1 cellular context compared by ENCODE assay signal in the genomic region with DNA sequence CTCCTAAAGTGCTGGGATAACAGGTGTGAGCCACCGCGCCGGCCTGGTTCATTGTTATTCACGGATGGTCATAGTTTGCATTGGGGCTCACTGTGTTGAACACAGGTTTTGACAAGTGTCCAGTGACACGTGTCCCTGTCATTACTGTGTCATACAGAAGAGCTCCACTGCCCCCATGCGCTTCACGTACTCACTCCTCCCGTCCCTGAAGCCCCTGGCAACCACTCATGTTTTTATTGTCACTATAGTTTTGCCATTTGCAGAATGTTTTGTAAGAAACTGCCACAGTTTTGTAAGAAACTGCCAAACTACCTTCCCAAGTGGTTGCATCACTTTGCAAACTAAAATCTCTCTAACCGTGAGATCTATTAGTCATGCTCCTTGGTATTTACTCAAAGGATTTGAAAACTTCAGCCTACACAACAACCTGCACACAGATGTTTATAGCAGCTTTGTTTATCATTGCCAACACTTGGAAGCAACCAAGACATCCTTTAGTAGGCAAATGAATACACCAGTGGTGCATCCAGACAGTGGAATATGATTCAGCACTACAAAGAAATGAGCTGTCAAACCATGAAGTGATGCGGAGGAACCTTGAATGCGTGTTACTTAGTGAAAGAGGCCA.
A peak's percentile ranks its signal among the peaks of the same experiment; 100 is the strongest.
TF ChIP-seq lines count a peak whose summit lies in the region.

No MANE protein-coding gene starts in this region.

TF ChIP-seq in K562, 482 proteins besides CTCF, POLR2A, EP300 and RAD21 (continued from another document):
- TF ChIP-seq, protein P1, sequence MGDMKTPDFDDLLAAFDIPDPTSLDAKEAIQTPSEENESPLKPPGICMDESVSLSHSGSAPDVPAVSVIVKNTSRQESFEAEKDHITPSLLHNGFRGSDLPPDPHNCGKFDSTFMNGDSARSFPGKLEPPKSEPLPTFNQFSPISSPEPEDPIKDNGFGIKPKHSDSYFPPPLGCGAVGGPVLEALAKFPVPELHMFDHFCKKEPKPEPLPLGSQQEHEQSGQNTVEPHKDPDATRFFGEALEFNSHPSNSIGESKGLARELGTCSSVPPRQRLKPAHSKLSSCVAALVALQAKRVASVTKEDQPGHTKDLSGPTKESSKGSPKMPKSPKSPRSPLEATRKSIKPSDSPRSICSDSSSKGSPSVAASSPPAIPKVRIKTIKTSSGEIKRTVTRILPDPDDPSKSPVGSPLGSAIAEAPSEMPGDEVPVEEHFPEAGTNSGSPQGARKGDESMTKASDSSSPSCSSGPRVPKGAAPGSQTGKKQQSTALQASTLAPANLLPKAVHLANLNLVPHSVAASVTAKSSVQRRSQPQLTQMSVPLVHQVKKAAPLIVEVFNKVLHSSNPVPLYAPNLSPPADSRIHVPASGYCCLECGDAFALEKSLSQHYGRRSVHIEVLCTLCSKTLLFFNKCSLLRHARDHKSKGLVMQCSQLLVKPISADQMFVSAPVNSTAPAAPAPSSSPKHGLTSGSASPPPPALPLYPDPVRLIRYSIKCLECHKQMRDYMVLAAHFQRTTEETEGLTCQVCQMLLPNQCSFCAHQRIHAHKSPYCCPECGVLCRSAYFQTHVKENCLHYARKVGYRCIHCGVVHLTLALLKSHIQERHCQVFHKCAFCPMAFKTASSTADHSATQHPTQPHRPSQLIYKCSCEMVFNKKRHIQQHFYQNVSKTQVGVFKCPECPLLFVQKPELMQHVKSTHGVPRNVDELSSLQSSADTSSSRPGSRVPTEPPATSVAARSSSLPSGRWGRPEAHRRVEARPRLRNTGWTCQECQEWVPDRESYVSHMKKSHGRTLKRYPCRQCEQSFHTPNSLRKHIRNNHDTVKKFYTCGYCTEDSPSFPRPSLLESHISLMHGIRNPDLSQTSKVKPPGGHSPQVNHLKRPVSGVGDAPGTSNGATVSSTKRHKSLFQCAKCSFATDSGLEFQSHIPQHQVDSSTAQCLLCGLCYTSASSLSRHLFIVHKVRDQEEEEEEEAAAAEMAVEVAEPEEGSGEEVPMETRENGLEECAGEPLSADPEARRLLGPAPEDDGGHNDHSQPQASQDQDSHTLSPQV (IDR thresholded peaks at IDR 0.05) = no peak
- no peak for TF ChIP-seq MEF2D (tag; conservative IDR thresholded peaks at IDR 0.05; ENCODE audit: low read depth)
- TF ChIP-seq, protein P2, sequence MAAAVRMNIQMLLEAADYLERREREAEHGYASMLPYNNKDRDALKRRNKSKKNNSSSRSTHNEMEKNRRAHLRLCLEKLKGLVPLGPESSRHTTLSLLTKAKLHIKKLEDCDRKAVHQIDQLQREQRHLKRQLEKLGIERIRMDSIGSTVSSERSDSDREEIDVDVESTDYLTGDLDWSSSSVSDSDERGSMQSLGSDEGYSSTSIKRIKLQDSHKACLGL (CRISPR knock-in tag; IDR thresholded peaks at IDR 0.05; ENCODE audit: borderline replicate concordance, poor library complexity, severe bottlenecking) = no peak
- TF ChIP-seq ZNF778 (CRISPR knock-in tag; IDR thresholded peaks at IDR 0.05) = no peak
- no peak for TF ChIP-seq ZNF347 (CRISPR knock-in tag; IDR thresholded peaks at IDR 0.05; ENCODE audit: low read depth)
- TF ChIP-seq, protein P3, sequence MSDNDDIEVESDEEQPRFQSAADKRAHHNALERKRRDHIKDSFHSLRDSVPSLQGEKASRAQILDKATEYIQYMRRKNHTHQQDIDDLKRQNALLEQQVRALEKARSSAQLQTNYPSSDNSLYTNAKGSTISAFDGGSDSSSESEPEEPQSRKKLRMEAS (CRISPR knock-in tag; IDR thresholded peaks at IDR 0.05) = 0 out of 2 replicates have a peak, but pooled peaks have one; percentile 18
- TF ChIP-seq ZNF274 (IDR thresholded peaks at IDR 0.05; ENCODE audit: borderline replicate concordance, low read depth, low read length) = no peak
- TF ChIP-seq KHSRP (IDR thresholded peaks at IDR 0.05) = no peak
- TF ChIP-seq E2F3 (CRISPR knock-in tag; IDR thresholded peaks at IDR 0.05) = no peak
- peak; percentile 36; the same call in 1 of the 2 replicates for TF ChIP-seq L3MBTL2 (IDR thresholded peaks at IDR 0.05)
- TF ChIP-seq SP2 (IDR thresholded peaks at IDR 0.05; ENCODE audit: extremely low read depth, low read depth, low read length, poor library complexity, severe bottlenecking) = no peak
- no peak for TF ChIP-seq WHSC1 (IDR thresholded peaks at IDR 0.05; ENCODE audit: low read length)
- TF ChIP-seq ZBTB8A (IDR thresholded peaks at IDR 0.05; ENCODE audit: partially characterized antibody) = no peak
- TF ChIP-seq, protein P4, sequence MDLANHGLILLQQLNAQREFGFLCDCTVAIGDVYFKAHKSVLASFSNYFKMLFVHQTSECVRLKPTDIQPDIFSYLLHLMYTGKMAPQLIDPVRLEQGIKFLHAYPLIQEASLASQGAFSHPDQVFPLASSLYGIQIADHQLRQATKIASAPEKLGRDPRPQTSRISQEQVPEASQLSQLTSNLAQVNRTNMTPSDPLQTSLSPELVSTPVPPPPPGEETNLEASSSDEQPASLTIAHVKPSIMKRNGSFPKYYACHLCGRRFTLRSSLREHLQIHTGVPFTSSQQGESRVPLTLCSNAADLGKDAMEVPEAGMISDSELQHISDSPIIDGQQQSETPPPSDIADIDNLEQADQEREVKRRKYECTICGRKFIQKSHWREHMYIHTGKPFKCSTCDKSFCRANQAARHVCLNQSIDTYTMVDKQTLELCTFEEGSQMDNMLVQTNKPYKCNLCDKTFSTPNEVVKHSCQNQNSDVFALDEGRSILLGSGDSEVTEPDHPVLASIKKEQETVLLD (IDR thresholded peaks at IDR 0.05) = no peak
- TF ChIP-seq KDM2B (CRISPR knock-in tag; IDR thresholded peaks at IDR 0.05) = no peak
